4 cellular contexts compared by ENCODE assay signal in the genomic region with DNA sequence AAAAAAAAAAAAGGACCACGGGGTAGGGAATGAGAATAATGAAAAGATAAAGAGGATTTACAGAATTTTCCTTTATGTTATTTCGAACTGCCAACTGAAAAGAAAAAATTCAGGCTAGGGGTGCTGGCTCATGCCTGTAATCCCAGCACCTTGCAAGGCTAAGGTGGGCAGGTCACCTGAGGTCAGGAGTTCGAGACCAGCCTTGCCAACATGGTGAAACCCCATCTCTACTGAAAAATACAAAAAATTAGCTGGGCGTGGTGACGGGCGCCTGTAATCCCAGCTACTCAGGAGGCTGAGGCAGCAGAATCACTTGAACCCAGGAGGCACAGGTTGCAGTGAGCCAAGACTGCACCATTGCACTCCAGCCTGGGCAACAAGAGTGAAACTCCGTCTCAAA. TPM values are rescaled to one million over a fixed set of nuclear protein-coding genes. Genes with fewer than 3 reads are reported as not detected.
A peak's percentile ranks its signal among the peaks of the same experiment; 100 is the strongest.
DNase-seq lines count a peak whose midpoint lies in the region; ATAC-seq, FAIRE-seq and TF ChIP-seq lines count a peak whose summit lies in the region.
"Not testable (repeated sequence)": the region's sequence is repeated elsewhere in the genome, so short reads cannot be mapped to it uniquely, and the experiment has no call there.
"Had no signal": no experiment of that assay in that cellular context is flagged by ENCODE, and none has a peak within 500 bp of the region (broad histone marks: within the 10 kb centered on the region; RNA-seq: fewer than 3 reads in every experiment).

No MANE protein-coding gene starts in this region.

- H3K27ac Mint-ChIP-seq in activated T-cell treated with anti-CD3 and anti-CD28 coated beads, Interleukin-2, amount 50 U/mL, for 24 hours = not testable (repeated sequence)

- DNase-seq in activated CD8-positive, alpha-beta memory T cell treated with anti-CD3 and anti-CD28 coated beads for 24 hours = peak; percentile 51
- DNase-seq in activated T-cell treated with anti-CD3 and anti-CD28 coated beads, Interleukin-2, amount 50 U/mL, for 24 hours = peak; percentile 25
- not testable (repeated sequence) for DNase-seq in K562 (ENCODE audit: extremely low read depth in 1 of 4, low spot score in 3 of 4)

- H3K4me2 ChIP-seq in K562 (ENCODE audit: insufficient read depth, low read length) = not testable (repeated sequence)

- not testable (repeated sequence) for H3K79me2 ChIP-seq in K562 (ENCODE audit: control insufficient read depth, insufficient read depth, low read length)

- TF ChIP-seq EP300 in K562 (IDR thresholded peaks at IDR 0.05; ENCODE audit: low read length) = not testable (repeated sequence)

- not testable (repeated sequence) for FAIRE-seq in K562 (lab: Jason Lieb, UNC)

- not testable (repeated sequence) for TF ChIP-seq RAD21 in K562 (CRISPR knock-in tag; conservative IDR thresholded peaks at IDR 0.05 in 1 of 2, IDR thresholded peaks at IDR 0.05 in 1 of 2)

- H2AFZ ChIP-seq in K562 (ENCODE audit: low read depth, low read length) = not testable (repeated sequence)

- not testable (repeated sequence) for BruUV-seq in K562 (replicated peaks; lab: Mats Ljungman, UMichigan)

- not testable (repeated sequence) for H3K27ac ChIP-seq in K562 (ENCODE audit: extremely low read depth, low read depth, low read length)

- not testable (repeated sequence) for H3K9me1 ChIP-seq in K562 (ENCODE audit: control insufficient read depth, insufficient read depth, low read length)

- not testable (repeated sequence) for ATAC-seq in K562

- POLR2A ChIA-PET in K562 (lab: Yijun Ruan, JAX) = interaction anchor here (0.6 to 1.4 kb wide), 2 partner anchors 26 to 106 kb away, joined by 3 to 4 read pairs; no protein-coding TSS in a partner anchor

- H3K4me3 ChIP-seq in K562 = not testable (repeated sequence)

- H3K27me3 ChIP-seq in K562 (ENCODE audit: control insufficient read depth in 2 of 2, insufficient read depth in 2 of 2, low read length in 2 of 2) = not testable (repeated sequence)

- TF ChIP-seq POLR2A in K562 (conservative IDR thresholded peaks at IDR 0.05) = not testable (repeated sequence)

- peaks cover 91% of the 10 kb centered on the region for H3K36me3 ChIP-seq in K562 (ENCODE audit: control insufficient read depth, insufficient read depth, low read length)

- not testable (repeated sequence) for H3K27me3 Mint-ChIP-seq in activated T-cell treated with anti-CD3 and anti-CD28 coated beads, Interleukin-2, amount 50 U/mL, for 24 hours

- not testable (repeated sequence) for H3K9me3 Mint-ChIP-seq in activated T-cell treated with anti-CD3 and anti-CD28 coated beads, Interleukin-2, amount 50 U/mL, for 24 hours

- H3K36me3 Mint-ChIP-seq in activated T-cell treated with anti-CD3 and anti-CD28 coated beads, Interleukin-2, amount 50 U/mL, for 24 hours (ENCODE audit: low read depth) = peaks cover 94% of the 10 kb centered on the region

- not testable (repeated sequence) for H3K4me1 Mint-ChIP-seq in activated T-cell treated with anti-CD3 and anti-CD28 coated beads, Interleukin-2, amount 50 U/mL, for 24 hours (ENCODE audit: low read depth)

- CTCF ChIA-PET in K562 (lab: Yijun Ruan, JAX; ENCODE audit: low intra/inter-chr PET ratio) = not testable (repeated sequence)

- 100% methylated on average over 6 of the region's 7 CpGs for WGBS in K562 (ENCODE audit: insufficient coverage, low coverage, missing lambda C conversion rate)

- in situ Hi-C loops in K562 (cut with MboI) = not testable (repeated sequence)

- not testable (repeated sequence) for H4K20me1 ChIP-seq in K562 (replicated peaks; ENCODE audit: control insufficient read depth, insufficient read depth, low read length)

- H3K9ac ChIP-seq in K562 (ENCODE audit: insufficient read depth in 1 of 2, low read depth in 2 of 2, low read length in 2 of 2) = not testable (repeated sequence)

- intact Hi-C loops in K562 (cut with micrococcal nuclease) = not testable (repeated sequence)

- H3K4me3 Mint-ChIP-seq in activated T-cell treated with anti-CD3 and anti-CD28 coated beads, Interleukin-2, amount 50 U/mL, for 24 hours = not testable (repeated sequence)

- not testable (repeated sequence) for TF ChIP-seq CTCF in K562 (IDR thresholded peaks at IDR 0.05 in 2 of 3, conservative IDR thresholded peaks at IDR 0.05 in 1 of 3; ENCODE audit: insufficient read depth in 2 of 3, low read depth in 1 of 3, low read length in 3 of 3)

- not testable (repeated sequence) for H3K9me3 ChIP-seq in K562 (replicated peaks; ENCODE audit: control insufficient read depth, insufficient read depth, low read depth, low read length)

- not testable (repeated sequence) for H3K4me1 ChIP-seq in K562 (replicated peaks in 1 of 2; ENCODE audit: control insufficient read depth in 2 of 2, insufficient read depth in 2 of 2, low read length in 2 of 2)

TF ChIP-seq in K562, 482 proteins besides CTCF, POLR2A, EP300 and RAD21:
- TF ChIP-seq, protein P1, sequence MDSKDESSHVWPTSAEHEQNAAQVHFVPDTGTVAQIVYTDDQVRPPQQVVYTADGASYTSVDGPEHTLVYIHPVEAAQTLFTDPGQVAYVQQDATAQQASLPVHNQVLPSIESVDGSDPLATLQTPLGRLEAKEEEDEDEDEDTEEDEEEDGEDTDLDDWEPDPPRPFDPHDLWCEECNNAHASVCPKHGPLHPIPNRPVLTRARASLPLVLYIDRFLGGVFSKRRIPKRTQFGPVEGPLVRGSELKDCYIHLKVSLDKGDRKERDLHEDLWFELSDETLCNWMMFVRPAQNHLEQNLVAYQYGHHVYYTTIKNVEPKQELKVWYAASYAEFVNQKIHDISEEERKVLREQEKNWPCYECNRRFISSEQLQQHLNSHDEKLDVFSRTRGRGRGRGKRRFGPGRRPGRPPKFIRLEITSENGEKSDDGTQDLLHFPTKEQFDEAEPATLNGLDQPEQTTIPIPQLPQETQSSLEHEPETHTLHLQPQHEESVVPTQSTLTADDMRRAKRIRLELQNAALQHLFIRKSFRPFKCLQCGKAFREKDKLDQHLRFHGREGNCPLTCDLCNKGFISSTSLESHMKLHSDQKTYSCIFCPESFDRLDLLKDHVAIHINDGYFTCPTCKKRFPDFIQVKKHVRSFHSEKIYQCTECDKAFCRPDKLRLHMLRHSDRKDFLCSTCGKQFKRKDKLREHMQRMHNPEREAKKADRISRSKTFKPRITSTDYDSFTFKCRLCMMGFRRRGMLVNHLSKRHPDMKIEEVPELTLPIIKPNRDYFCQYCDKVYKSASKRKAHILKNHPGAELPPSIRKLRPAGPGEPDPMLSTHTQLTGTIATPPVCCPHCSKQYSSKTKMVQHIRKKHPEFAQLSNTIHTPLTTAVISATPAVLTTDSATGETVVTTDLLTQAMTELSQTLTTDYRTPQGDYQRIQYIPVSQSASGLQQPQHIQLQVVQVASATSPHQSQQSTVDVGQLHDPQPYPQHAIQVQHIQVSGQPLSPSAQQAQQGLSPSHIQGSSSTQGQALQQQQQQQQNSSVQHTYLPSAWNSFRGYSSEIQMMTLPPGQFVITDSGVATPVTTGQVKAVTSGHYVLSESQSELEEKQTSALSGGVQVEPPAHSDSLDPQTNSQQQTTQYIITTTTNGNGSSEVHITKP (IDR thresholded peaks at IDR 0.05; ENCODE audit: partially characterized antibody) = peak; percentile 14
TF ChIP-seq in K562: peak in this region for 1; not testable (repeated sequence) for 481.

RNA-seq across cellular contexts. Expression of a gene that starts 24.6 kb away (rescaled TPM):
- 294 and 680 TPM in 2 replicates for total RNA-seq in K562 (2011; cell fraction: chromatin; rRNA removed; ENCODE audit: low replicate concordance)
- 160 and 203 TPM in 2 replicates for total RNA-seq in K562 (2011; cell fraction: nucleolus; rRNA removed)
- 241 and 259 TPM in 2 replicates for total RNA-seq in K562 (2011; cell fraction: nucleoplasm; rRNA removed)
- total RNA-seq in K562 (2014; rRNA removed) (71.0 and 73.6 TPM in 2 replicates), K562 (2014; rRNA removed; fragmentation: Illumina TruSeq; extraction: Trizol) (75.5 and 90.3 TPM in 2 replicates), K562 (2015; rRNA removed; fragmentation: Illumina TruSeq; extraction: Trizol) (87.9 and 93.4 TPM in 2 replicates), K562 (2021) (76.9 and 80.3 TPM in 2 replicates)
- polyA plus RNA-seq in K562 (2011; rRNA removed) (101 and 126 TPM in 2 replicates), K562 (2014; fragmentation: Illumina TruSeq; extraction: Trizol) (95.1 and 104 TPM in 2 replicates), K562 (2014; fragmentation: Nextera tagmentation; extraction: Ambion mirVana) (10 to 100 TPM; 11.5 to 14.5 TPM), K562 (2014; rRNA removed) (78.6 and 111 TPM in 2 replicates)
- polyA plus RNA-seq in K562 (2011; cell fraction: cytosol; rRNA removed) = 66.1 and 69.3 TPM in 2 replicates
- 375 and 390 TPM in 2 replicates for polyA plus RNA-seq in K562 (2011; cell fraction: nucleus; rRNA removed)
- polyA plus RNA-seq in K562 (2012) = 38.3 and 49.9 TPM in 2 replicates
- polyA minus RNA-seq in K562 (2011; rRNA and poly(A)+ RNA removed) = 96.7 and 101 TPM in 2 replicates
- polyA minus RNA-seq in K562 (2011; cell fraction: cytosol; rRNA and poly(A)+ RNA removed) = 39.9 and 65.5 TPM in 2 replicates
- polyA minus RNA-seq in K562 (2011; cell fraction: nucleus; rRNA and poly(A)+ RNA removed) = 154 and 214 TPM in 2 replicates

RNA-seq across cellular contexts. Expression of a gene that starts 27.3 kb away (rescaled TPM):
- 2.0 and 5.8 TPM in 2 replicates for total RNA-seq in K562 (2011; cell fraction: chromatin; rRNA removed; ENCODE audit: low replicate concordance)
- total RNA-seq in K562 (2011; cell fraction: nucleolus; rRNA removed) = 6.4 and 8.3 TPM in 2 replicates
- 4.8 and 11.8 TPM in 2 replicates for total RNA-seq in K562 (2011; cell fraction: nucleoplasm; rRNA removed)
- 2.6 and 6.5 TPM in 2 replicates for total RNA-seq in K562 (2014; rRNA removed)
- 0.64 and 1.3 TPM in 2 replicates for total RNA-seq in K562 (2014; rRNA removed; fragmentation: Illumina TruSeq; extraction: Trizol)
- 0.64 and 0.94 TPM in 2 replicates for total RNA-seq in K562 (2015; rRNA removed; fragmentation: Illumina TruSeq; extraction: Trizol)
- 0.93 and 0.96 TPM in 2 replicates for total RNA-seq in K562 (2021)
- polyA plus RNA-seq in K562 (2011; rRNA removed) = 2.1 and 2.3 TPM in 2 replicates
- polyA plus RNA-seq in K562 (2011; cell fraction: cytosol; rRNA removed) = 1.2 and 1.5 TPM in 2 replicates
- 11.7 and 18.0 TPM in 2 replicates for polyA plus RNA-seq in K562 (2011; cell fraction: nucleus; rRNA removed)
- polyA plus RNA-seq in K562 (2012) = 2.0 and 2.2 TPM in 2 replicates
- 0.76 and 1.4 TPM in 2 replicates for polyA plus RNA-seq in K562 (2014; fragmentation: Illumina TruSeq; extraction: Trizol)
- polyA plus RNA-seq in K562 (2014; fragmentation: Nextera tagmentation; extraction: Ambion mirVana) = under 1 TPM; 0.57 to 0.73 TPM
- polyA plus RNA-seq in K562 (2014; rRNA removed) = 2.8 and 6.1 TPM in 2 replicates
- polyA minus RNA-seq in K562 (2011; rRNA and poly(A)+ RNA removed) = 0.25 and 0.48 TPM in 2 replicates
- polyA minus RNA-seq in K562 (2011; cell fraction: cytosol; rRNA and poly(A)+ RNA removed) = 0.76 TPM in 1 of 2 replicates, not detected in the other
- polyA minus RNA-seq in K562 (2011; cell fraction: nucleus; rRNA and poly(A)+ RNA removed) = 3.6 and 4.1 TPM in 2 replicates
- polyA plus RNA-seq: CD14-positive monocyte had no signal
